ENCODE assay signal across 1 cellular context in the genomic region with DNA sequence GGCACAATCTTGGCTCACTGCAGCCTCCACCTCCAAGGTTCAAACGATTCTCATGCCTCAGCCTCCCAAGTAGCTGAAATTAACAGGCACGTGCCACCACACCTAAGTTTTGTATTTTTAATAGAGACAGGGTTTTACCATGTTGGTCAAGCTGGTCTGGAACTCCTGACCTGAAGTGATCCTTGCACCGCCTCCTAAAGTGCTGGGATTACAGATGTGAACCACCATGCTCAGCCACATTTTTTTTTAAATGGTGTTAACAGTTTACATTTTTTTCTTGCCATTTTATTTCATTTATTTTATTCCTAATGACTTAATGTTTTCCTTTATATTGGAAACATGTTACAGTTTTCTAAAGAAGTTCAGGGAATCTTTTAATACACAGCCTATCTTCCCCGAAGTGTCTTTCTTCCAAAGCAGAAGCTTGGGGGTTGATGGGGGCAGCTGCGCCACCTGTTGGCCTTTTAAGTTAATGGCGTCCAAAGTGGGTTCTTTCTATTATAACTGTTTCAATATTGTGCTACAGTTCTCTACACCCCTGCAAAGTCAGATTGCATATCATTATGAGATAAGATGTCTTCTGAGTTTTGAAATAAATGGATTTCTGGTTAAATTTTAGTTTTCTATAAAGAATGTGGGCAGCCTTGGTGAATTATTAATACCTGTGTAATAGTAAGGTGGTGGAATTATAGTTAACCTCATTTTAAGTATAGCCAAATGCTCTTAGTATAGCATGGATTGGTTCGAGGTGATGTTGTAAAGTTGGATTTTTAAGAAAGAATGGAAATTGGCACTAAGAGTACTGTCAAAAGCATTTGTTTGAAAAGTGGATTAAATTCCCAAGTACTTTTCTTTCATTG.
TF ChIP-seq lines count a peak whose summit lies in the region.

No MANE protein-coding gene starts in this region.

TF ChIP-seq in H1, 55 proteins besides CTCF, POLR2A, EP300 and RAD21:
- no peak for TF ChIP-seq TEAD4 (IDR thresholded peaks at IDR 0.05; ENCODE audit: low read depth, low read length)
- no peak for TF ChIP-seq KDM1A (IDR thresholded peaks at IDR 0.05; ENCODE audit: borderline replicate concordance, low read length)
- peak; percentile 81 for TF ChIP-seq YY1 (IDR thresholded peaks at IDR 0.05; ENCODE audit: low read depth, low read length)
- TF ChIP-seq CBX8 (IDR thresholded peaks at IDR 0.05; ENCODE audit: borderline replicate concordance, low read depth, low read length): no peak
- TF ChIP-seq SP4 (IDR thresholded peaks at IDR 0.05; ENCODE audit: low read length): no peak
- no peak for TF ChIP-seq TCF12 (IDR thresholded peaks at IDR 0.05; ENCODE audit: low read depth, low read length)
- no peak for TF ChIP-seq RXRA (IDR thresholded peaks at IDR 0.05; ENCODE audit: insufficient read depth, low read depth, low read length)
TF ChIP-seq in H1: peak in this region for 1.
